Comparison of ENCODE assay signal across 8 cellular contexts in genomic region chr22:39932918-39933649, GRCh38. TPM values are rescaled to one million over a fixed set of nuclear protein-coding genes. Genes with fewer than 3 reads are reported as not detected.
DNase-seq lines count a peak whose midpoint lies in the region; ATAC-seq, FAIRE-seq and TF ChIP-seq lines count a peak whose summit lies in the region.

No MANE protein-coding gene starts in this region.

- FAIRE-seq in D721Med (lab: Jason Lieb, UNC): no peak

- no peaks in the 10 kb centered on the region for H3K27me3 Mint-ChIP-seq in activated B cell treated with CpG ODN at 0.5 μM for 24 hours

- POLR2A ChIA-PET in activated B cell treated with CpG ODN at 0.5 μM for 24 hours (lab: Charles Lee): interaction anchor here (0.6 to 1.1 kb wide), 5 partner anchors 12 to 752 kb away, joined by 3 to 5 read pairs (median 3); no protein-coding TSS in a partner anchor

- intact Hi-C loops in activated B cell treated with CpG ODN at 0.5 μM for 24 hours (cut with micrococcal nuclease): no loop called here

- no peaks in the 10 kb centered on the region for H3K9me3 Mint-ChIP-seq in activated B cell treated with CpG ODN at 0.5 μM for 24 hours

- ATAC-seq in activated B cell treated with CpG ODN at 0.5 μM for 24 hours (ENCODE audit: low read depth) (peak; percentile 21), esophagus mucosa (peak; percentile 46), HG03139 (IDR thresholded peaks at IDR 0.05; ENCODE audit: unreplicated experiment) (no peak)

- peak overlapping the region; percentile 76 for H3K27ac Mint-ChIP-seq in activated B cell treated with CpG ODN at 0.5 μM for 24 hours

- peaks cover under 1% of the 10 kb centered on the region for H3K36me3 Mint-ChIP-seq in activated B cell treated with CpG ODN at 0.5 μM for 24 hours (ENCODE audit: low read depth)

- H3K4me1 Mint-ChIP-seq in activated B cell treated with CpG ODN at 0.5 μM for 24 hours: peaks cover 52% of the 10 kb centered on the region

- DNase-seq in D721Med (ENCODE audit: insufficient read length, low spot score) (no peak), HT-29 (ENCODE audit: low spot score) (peak; percentile 29), activated B cell treated with CpG ODN at 0.5 μM for 24 hours (no peak), NCI-H510A (lab: John Stamatoyannopoulos, UW) (no peak), cerebellar nuclear complex (lab: John Stamatoyannopoulos, UW) (no peak)
- DNase-seq in stimulated activated CD4-positive, alpha-beta T cell treated with anti-CD3 and anti-CD28 coated beads, Interleukin-12 subunit alpha, Interleukin-12 subunit beta, amount 100 ng/mL, for 4 hours: peak; percentile 49

- CTCF ChIA-PET in activated B cell treated with CpG ODN at 0.5 μM for 24 hours (lab: Charles Lee): interaction anchor here (0.7 to 2.0 kb wide), 4 partner anchors 14 to 107 kb away, joined by 3 to 6 read pairs (median 3); no protein-coding TSS in a partner anchor

- H3K4me3 Mint-ChIP-seq in activated B cell treated with CpG ODN at 0.5 μM for 24 hours: no peak overlapping the region

- TF ChIP-seq CTCF in D721Med (IDR thresholded peaks at IDR 0.05; ENCODE audit: insufficient read depth, missing control alignments): peak; percentile 54
- TF ChIP-seq CTCF in activated B cell treated with CpG ODN at 0.5 μM for 24 hours (IDR thresholded peaks at IDR 0.05): no peak

RNA-seq across cellular contexts. Expression of gene TMA7B, which starts 27.1 kb away (rescaled TPM):
- total RNA-seq in HT-29 (2014; rRNA removed; shearing (Covaris generic)): not detected in 2 replicates
- total RNA-seq in activated B cell treated with CpG ODN at 0.5 μM for 24 hours (0.58 TPM in 1 of 2 replicates, not detected in the other), esophagus mucosa (0.24 TPM)

RNA-seq across cellular contexts. Expression of gene GRAP2, which starts 32.2 kb away (rescaled TPM):
- not detected in 2 replicates for total RNA-seq in HT-29 (2014; rRNA removed; shearing (Covaris generic))
- total RNA-seq in activated B cell treated with CpG ODN at 0.5 μM for 24 hours: 4.2 and 4.3 TPM in 2 replicates
- total RNA-seq in esophagus mucosa: 0.92 TPM

RNA-seq across cellular contexts. Expression of gene ENTHD1, which starts 39.5 kb away (rescaled TPM):
- not detected in 2 replicates for total RNA-seq in HT-29 (2014; rRNA removed; shearing (Covaris generic))
- 0.15 TPM in 1 of 2 replicates, not detected in the other for total RNA-seq in activated B cell treated with CpG ODN at 0.5 μM for 24 hours
- not detected for total RNA-seq in esophagus mucosa

Comparison
In these comparisons a context has a peak if more than half of its experiments do, and no peak if none do; other contexts are left out.
1. DNase-seq: peak in HT-29 (single experiment) and stimulated activated CD4-positive, alpha-beta T cell treated with anti-CD3 and anti-CD28 coated beads, Interleukin-12 subunit alpha, Interleukin-12 subunit beta, amount 100 ng/mL, for 4 hours (single experiment); none in D721Med (single experiment), activated B cell treated with CpG ODN at 0.5 μM for 24 hours (single experiment), NCI-H510A (single experiment) and cerebellar nuclear complex (0 of 2).